Comparison of ENCODE assay signal across 24 cellular contexts in genomic region chrX:74389016-74389415, GRCh38.
"Had no signal": no experiment of that assay in that cellular context is flagged by ENCODE, and none has a peak within 500 bp of the region (broad histone marks: within the 10 kb centered on the region; RNA-seq: fewer than 3 reads in every experiment).

No MANE protein-coding gene starts in this region.

- DNase-seq: activated CD4-positive, alpha-beta memory T cell treated with anti-CD3 and anti-CD28 coated beads for 36 hours; activated CD4-positive, alpha-beta T cell treated with anti-CD3 and anti-CD28 coated beads, Interleukin-2, amount 10 ng/mL, durations not matched to agents 7 days and 5 days; activated CD4-positive, CD25-positive, alpha-beta regulatory T cell; activated CD8-positive, alpha-beta memory T cell treated with anti-CD3 and anti-CD28 coated beads for 24 hours; activated effector memory CD4-positive, alpha-beta T cell treated with anti-CD3 and anti-CD28 coated beads, Interleukin-2, amount 50 U/mL, for 16 hours; activated naive CD4-positive, alpha-beta T cell treated with Interleukin-2 at 50 U/mL for 16 hours; activated T-cell treated with anti-CD3 and anti-CD28 coated beads, Interleukin-2, amount 50 U/mL, for 4 hours; brain microvascular endothelial cell; cerebellar nuclear complex; MG63; MV-4-11; NCI-H1092 treated with DMSO at 0.1 percent for 48 hours; NCI-H1436; NCI-H1694 treated with DMSO at 0.1 percent for 48 hours; NCI-H2029 treated with DMSO at 0.1 percent for 48 hours; NCI-H510A treated with DMSO at 0.1 percent for 48 hours; NCI-H69; NK-92 treated with Interleukin-12 subunit alpha and Interleukin-12 subunit beta, amount 100 ng/mL, for 24 hours; SIG-M5; T-helper 17 cell; T1000 had no signal

- H3K4me3 ChIP-seq: ascending aorta, MG63 had no signal

- H3K4me1 ChIP-seq: ascending aorta had no signal

- H3K36me3 ChIP-seq: ascending aorta, brain microvascular endothelial cell, MG63 had no signal

- H3K27ac ChIP-seq: ascending aorta, brain microvascular endothelial cell had no signal

- H3K36me3 Mint-ChIP-seq: activated CD4-positive, alpha-beta memory T cell treated with anti-CD3 and anti-CD28 coated beads for 36 hours; activated naive CD4-positive, alpha-beta T cell treated with anti-CD3 and anti-CD28 coated beads, Interleukin-2, amount 50 U/mL, for 72 hours had no signal

- H3K4me3 Mint-ChIP-seq: activated CD4-positive, alpha-beta memory T cell treated with anti-CD3 and anti-CD28 coated beads for 36 hours; activated CD4-positive, alpha-beta T cell treated with anti-CD3 and anti-CD28 coated beads, Interleukin-2, amount 10 ng/mL, durations not matched to agents 7 days and 5 days; activated T-cell treated with anti-CD3 and anti-CD28 coated beads, Interleukin-2, amount 50 U/mL, for 4 hours; dendritic cell treated with granulocyte-macrophage colony-stimulating factor and Interleukin-4, amounts not matched to agents 40 ng/mL and 50 ng/mL, for 4 days; T-helper 17 cell had no signal

- H3K4me1 Mint-ChIP-seq: activated CD4-positive, alpha-beta T cell treated with anti-CD3 and anti-CD28 coated beads, Interleukin-2, amount 10 ng/mL, durations not matched to agents 7 days and 5 days; T-helper 17 cell had no signal

- ATAC-seq: activated naive CD4-positive, alpha-beta T cell treated with anti-CD3 and anti-CD28 coated beads, Interleukin-2, amount 50 U/mL, for 72 hours; activated T-cell treated with anti-CD3 and anti-CD28 coated beads, Interleukin-2, amount 50 U/mL, for 4 hours; T-helper 17 cell had no signal

- H3K9me3 ChIP-seq: ascending aorta, MG63 had no signal

- H3K27me3 ChIP-seq: ascending aorta, brain microvascular endothelial cell, MG63 had no signal

- H3K27me3 Mint-ChIP-seq: activated CD4-positive, alpha-beta T cell treated with anti-CD3 and anti-CD28 coated beads, Interleukin-2, amount 10 ng/mL, durations not matched to agents 7 days and 5 days had no signal

- H3K27ac Mint-ChIP-seq: activated CD4-positive, alpha-beta memory T cell treated with anti-CD3 and anti-CD28 coated beads for 36 hours; activated CD4-positive, alpha-beta T cell treated with anti-CD3 and anti-CD28 coated beads, Interleukin-2, amount 10 ng/mL, durations not matched to agents 7 days and 5 days; activated naive CD4-positive, alpha-beta T cell treated with anti-CD3 and anti-CD28 coated beads, Interleukin-2, amount 50 U/mL, for 72 hours; dendritic cell treated with granulocyte-macrophage colony-stimulating factor and Interleukin-4, amounts not matched to agents 40 ng/mL and 50 ng/mL, for 4 days; T-helper 17 cell had no signal

- H3K9me3 Mint-ChIP-seq: activated CD4-positive, alpha-beta memory T cell treated with anti-CD3 and anti-CD28 coated beads for 36 hours; activated CD4-positive, alpha-beta T cell treated with anti-CD3 and anti-CD28 coated beads, Interleukin-2, amount 10 ng/mL, durations not matched to agents 7 days and 5 days; activated naive CD4-positive, alpha-beta T cell treated with anti-CD3 and anti-CD28 coated beads, Interleukin-2, amount 50 U/mL, for 72 hours; activated T-cell treated with anti-CD3 and anti-CD28 coated beads, Interleukin-2, amount 50 U/mL, for 4 hours; dendritic cell treated with granulocyte-macrophage colony-stimulating factor and Interleukin-4, amounts not matched to agents 40 ng/mL and 50 ng/mL, for 4 days had no signal
